ENCODE assay signal across 8 cellular contexts in the genomic region with DNA sequence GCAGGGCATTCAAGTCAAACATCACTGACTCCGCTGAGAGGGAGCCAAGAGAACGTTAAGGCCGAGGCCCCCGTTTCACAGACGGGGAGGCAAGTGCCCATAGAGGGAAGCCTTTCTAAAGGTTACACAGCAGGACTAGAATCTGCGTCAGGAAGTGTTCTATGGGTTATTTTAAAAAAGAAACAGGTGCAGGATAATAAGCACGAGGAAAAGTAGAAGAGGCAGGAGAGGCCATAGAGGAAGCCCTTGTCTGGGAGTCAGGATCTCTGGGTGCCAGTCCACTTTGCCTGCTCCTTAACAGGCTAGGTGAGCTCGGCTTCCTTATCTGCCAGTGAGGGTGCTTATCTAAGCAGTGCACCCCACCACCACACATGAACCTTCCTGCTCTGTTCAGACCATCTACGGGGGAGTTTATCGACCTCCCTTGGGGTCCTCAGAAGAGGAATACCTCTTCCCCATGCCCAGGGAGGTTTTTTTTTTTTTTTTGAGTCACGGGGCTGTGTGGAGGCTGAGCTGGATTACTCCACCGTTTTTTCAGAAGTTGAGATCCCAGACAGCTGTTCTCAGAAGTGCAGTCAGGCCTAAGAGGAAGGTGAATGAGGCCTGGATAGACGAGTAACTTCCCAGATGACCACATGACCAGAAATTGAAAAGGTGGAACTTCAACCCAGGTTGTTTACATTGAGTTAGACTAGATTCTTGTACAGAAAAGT. TPM values are rescaled to one million over a fixed set of nuclear protein-coding genes. Genes with fewer than 3 reads are reported as not detected.
DNase-seq lines count a peak whose midpoint lies in the region; ATAC-seq and TF ChIP-seq lines count a peak whose summit lies in the region.

No MANE protein-coding gene starts in this region.

- H3K4me2 ChIP-seq in mammary epithelial cell (ENCODE audit: insufficient read depth, low read depth, low read length), result peak overlapping the region; percentile 91

- no peaks in the 10 kb centered on the region for H3K27me3 Mint-ChIP-seq in activated naive CD4-positive, alpha-beta T cell treated with anti-CD3 and anti-CD28 coated beads for 36 hours (ENCODE audit: low read depth)
- no peaks in the 10 kb centered on the region for H3K27me3 Mint-ChIP-seq in type B pancreatic cell

- WGBS in mammary epithelial cell (ENCODE audit: low coverage, missing lambda C conversion rate), result 34% methylated on average over 12 of the region's 13 CpGs
- 5 to 10% methylated on average over 13 of the region's 13 CpGs for WGBS in lung, 2 donors

- peak; percentile 28 for DNase-seq in activated naive CD4-positive, alpha-beta T cell treated with anti-CD3 and anti-CD28 coated beads for 36 hours
- no peak for DNase-seq in activated naive CD4-positive, alpha-beta T cell treated with anti-CD3 and anti-CD28 coated beads, Interleukin-2, amount 50 U/mL, for 16 hours
- DNase-seq in NCI-H526 (lab: John Stamatoyannopoulos, UW), result peak; percentile 57 to 86
- DNase-seq in mammary epithelial cell, result no peak
- no peak for DNase-seq in lung (ENCODE audit: low spot score)
- no peak for DNase-seq in type B pancreatic cell (ENCODE audit: extremely low spot score, unreplicated experiment)
- no peak for DNase-seq in dedifferentiated amniotic fluid mesenchymal stem cell (ENCODE audit: extremely low spot score)

- TF ChIP-seq CTCF in mammary epithelial cell (conservative IDR thresholded peaks at IDR 0.05 in 1 of 2, IDR thresholded peaks at IDR 0.05 in 1 of 2; ENCODE audit: extremely low read depth in 1 of 2, insufficient read depth in 1 of 2, low read depth in 1 of 2, low read length in 2 of 2), result no peak
- TF ChIP-seq CTCF in lung (IDR thresholded peaks at IDR 0.05; ENCODE audit: control extremely low read depth, extremely low read depth), result no peak
- TF ChIP-seq CTCF in type B pancreatic cell (conservative IDR thresholded peaks at IDR 0.05), result no peak

- in situ Hi-C loops in mammary epithelial cell (cut with MboI; ENCODE audit: low sequenced_read_pairs in 2 of 2), result no loop called here

- H3K79me2 ChIP-seq in mammary epithelial cell (ENCODE audit: insufficient read depth, low read length), result peaks cover 33% of the 10 kb centered on the region

- H4K20me1 ChIP-seq in mammary epithelial cell (ENCODE audit: insufficient read depth, low read length), result no peaks in the 10 kb centered on the region

- dilution Hi-C loops in mammary epithelial cell (cut with HindIII; ENCODE audit: low sequenced_read_pairs), result no loop called here

- H3K9me3 Mint-ChIP-seq in activated naive CD4-positive, alpha-beta T cell treated with anti-CD3 and anti-CD28 coated beads for 36 hours, result no peaks in the 10 kb centered on the region
- no peaks in the 10 kb centered on the region for H3K9me3 Mint-ChIP-seq in type B pancreatic cell

- ATAC-seq in lung (ENCODE audit: insufficient read depth, low FRiP score) (no peak), GM21619 (IDR thresholded peaks at IDR 0.05; ENCODE audit: unreplicated experiment) (no peak)

- peaks cover 11% of the 10 kb centered on the region for H3K36me3 Mint-ChIP-seq in activated naive CD4-positive, alpha-beta T cell treated with anti-CD3 and anti-CD28 coated beads for 36 hours (ENCODE audit: low read depth)
- H3K36me3 Mint-ChIP-seq in type B pancreatic cell, result peaks cover 4% of the 10 kb centered on the region

- CTCF ChIA-PET in activated naive CD4-positive, alpha-beta T cell treated with anti-CD3 and anti-CD28 coated beads for 36 hours (lab: Charles Lee), result interaction anchor here (0.6 to 4.0 kb wide), 13 partner anchors 7 to 418 kb away, joined by 3 to 25 read pairs (median 4); no protein-coding TSS in a partner anchor
- CTCF ChIA-PET in mammary epithelial cell (lab: Charles Lee; ENCODE audit: low non-redundant PET), result no interaction called here

- H3K4me1 ChIP-seq in mammary epithelial cell (ENCODE audit: insufficient read depth, low read length), result peaks cover 20% of the 10 kb centered on the region
- H3K4me1 ChIP-seq in lung (ENCODE audit: control insufficient read depth in 2 of 2, insufficient read depth in 2 of 2, low read length in 2 of 2), result peaks cover 0 to 9% of the 10 kb centered on the region in 2 donors

- H3K9ac ChIP-seq in mammary epithelial cell (ENCODE audit: insufficient read depth, low read length), result no peak overlapping the region

- BruUV-seq in mammary epithelial cell (replicated peaks; lab: Mats Ljungman, UMichigan), result no TSS peak

- H3K4me3 Mint-ChIP-seq in activated naive CD4-positive, alpha-beta T cell treated with anti-CD3 and anti-CD28 coated beads for 36 hours, result peak overlapping the region; percentile 84
- peak overlapping the region; percentile 89 for H3K4me3 Mint-ChIP-seq in type B pancreatic cell

- intact Hi-C loops in activated naive CD4-positive, alpha-beta T cell treated with anti-CD3 and anti-CD28 coated beads for 36 hours (cut with micrococcal nuclease), result loop anchor here (1.0 to 10.0 kb wide), 5 partner anchors 10 to 1062 kb away; partner anchors contain the start of genes ATG16L2, LRRC51, NUMA1 and PLEKHB1
- intact Hi-C loops in mammary epithelial cell (cut with micrococcal nuclease), result loop anchor here (1.0 to 5.0 kb wide), 3 partner anchors 34 to 171 kb away; no protein-coding TSS in a partner anchor

- no peaks in the 10 kb centered on the region for H3K27me3 ChIP-seq in mammary epithelial cell (ENCODE audit: insufficient read depth, low read length)
- H3K27me3 ChIP-seq in lung (ENCODE audit: control insufficient read depth, insufficient read depth), result no peaks in the 10 kb centered on the region

- no peak overlapping the region for H3K27ac ChIP-seq in mammary epithelial cell (ENCODE audit: insufficient read depth, low read depth, low read length)
- H3K27ac ChIP-seq in lung (ENCODE audit: low read depth in 1 of 2, low read length in 1 of 2), result peak overlapping the region; percentile 90 to 97

- peaks cover 47% of the 10 kb centered on the region for H3K4me1 Mint-ChIP-seq in activated naive CD4-positive, alpha-beta T cell treated with anti-CD3 and anti-CD28 coated beads for 36 hours (ENCODE audit: low read depth)
- H3K4me1 Mint-ChIP-seq in type B pancreatic cell (ENCODE audit: unreplicated experiment), result peaks cover 30% of the 10 kb centered on the region

- H3K27ac Mint-ChIP-seq in activated naive CD4-positive, alpha-beta T cell treated with anti-CD3 and anti-CD28 coated beads for 36 hours, result peak overlapping the region; percentile 92
- H3K27ac Mint-ChIP-seq in type B pancreatic cell, result peak overlapping the region; percentile 89

- peak overlapping the region; percentile 98 for H2AFZ ChIP-seq in mammary epithelial cell (ENCODE audit: low read depth, low read length)

- H3K9me3 ChIP-seq in mammary epithelial cell (replicated peaks; ENCODE audit: insufficient read depth, low read length) (no peaks in the 10 kb centered on the region), lung (ENCODE audit: control insufficient read depth in 2 of 2, insufficient read depth in 1 of 2, low read length in 1 of 2) (peaks cover 0 to 3% of the 10 kb centered on the region in 2 donors)

- H3K36me3 ChIP-seq in mammary epithelial cell (ENCODE audit: insufficient read depth, low read length) (no peaks in the 10 kb centered on the region), lung (ENCODE audit: control insufficient read depth in 2 of 2, insufficient read depth in 2 of 2, low read length in 2 of 2) (no peaks in the 10 kb centered on the region)

- H3K4me3 ChIP-seq in mammary epithelial cell (replicated peaks in 1 of 3; ENCODE audit: insufficient read depth in 1 of 3, low read depth in 2 of 3, low read length in 3 of 3) (peak overlapping the region; percentile 92 to 99 (median 98)), lung (peak overlapping the region; percentile 50)

RNA-seq across cellular contexts. Expression of gene FCHSD2, which starts 1.2 kb away (rescaled TPM):
- total RNA-seq in activated naive CD4-positive, alpha-beta T cell treated with anti-CD3 and anti-CD28 coated beads for 36 hours, result 10 to 100 TPM; 31.1 to 36.8 TPM
- total RNA-seq in mammary epithelial cell, result 10 to 100 TPM in 1 of 2 donors, 1 to 10 TPM in 1; 6.0 to 37.2 TPM
- 11.7 TPM for polyA plus RNA-seq in mammary epithelial cell
- 9.5 TPM for polyA minus RNA-seq in mammary epithelial cell
- total RNA-seq in lung, result 10 to 100 TPM; 41.0 to 41.6 TPM
- polyA plus RNA-seq in lung, result 10 to 100 TPM; 14.7 to 24.2 TPM
- 30.8 and 32.0 TPM in 2 replicates for total RNA-seq in type B pancreatic cell (ENCODE audit: low replicate concordance)

Comparison
In these comparisons a context has a peak if more than half of its experiments do, and no peak if none do; other contexts are left out.
1. DNase-seq: peak in activated naive CD4-positive, alpha-beta T cell treated with anti-CD3 and anti-CD28 coated beads for 36 hours (single experiment) and NCI-H526 (2 of 2); none in activated naive CD4-positive, alpha-beta T cell treated with anti-CD3 and anti-CD28 coated beads, Interleukin-2, amount 50 U/mL, for 16 hours (single experiment), mammary epithelial cell (single experiment), lung (single experiment), type B pancreatic cell (single experiment) and dedifferentiated amniotic fluid mesenchymal stem cell (single experiment).